In the genomic region with DNA sequence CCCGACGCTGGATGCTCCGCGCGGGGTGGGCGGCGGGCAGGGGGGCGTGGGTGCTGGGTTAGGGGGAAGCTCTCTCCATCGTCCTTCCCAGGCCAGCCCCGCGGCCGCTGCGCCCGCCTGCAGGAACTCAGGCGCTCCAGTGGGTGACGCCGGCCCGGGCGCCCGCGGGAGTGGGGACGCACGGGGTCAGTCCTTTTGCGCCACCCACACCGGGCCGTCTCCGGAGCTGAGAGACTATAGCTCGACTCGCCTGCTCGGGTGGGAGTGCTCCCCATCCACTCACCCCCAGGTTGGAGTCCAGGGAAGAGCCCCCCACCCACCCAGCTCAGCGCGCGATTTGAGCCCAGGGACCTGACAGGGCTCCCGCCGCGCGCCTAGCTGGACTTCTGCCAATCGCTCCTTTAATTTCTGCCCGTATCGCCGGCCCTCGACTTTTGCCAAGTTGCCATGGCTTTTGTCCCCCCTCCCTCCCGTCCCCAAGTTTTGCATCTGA, we compare ENCODE assay signal across 8 cellular contexts.
A peak's percentile ranks its signal among the peaks of the same experiment; 100 is the strongest.
DNase-seq lines count a peak whose midpoint lies in the region; ATAC-seq and TF ChIP-seq lines count a peak whose summit lies in the region.

No MANE protein-coding gene starts in this region.

- H3K27ac ChIP-seq in Panc1 (ENCODE audit: low read length) (no peak overlapping the region), left ventricle myocardium inferior (replicated peaks) (peak overlapping the region; percentile 8)

- intact Hi-C loops in Panc1 (cut with micrococcal nuclease; ENCODE audit: unreplicated experiment) (no loop called here), left ventricle myocardium inferior (cut with micrococcal nuclease) (no loop called here)

- no peaks in the 10 kb centered on the region for H3K36me3 ChIP-seq in Panc1 (ENCODE audit: control insufficient read depth, insufficient read depth, low read length)
- no peaks in the 10 kb centered on the region for H3K36me3 ChIP-seq in left ventricle myocardium inferior

- H3K27ac Mint-ChIP-seq in progenitor cell of endocrine pancreas, result no peak overlapping the region

- H3K4me1 ChIP-seq in Panc1 (ENCODE audit: control insufficient read depth, insufficient read depth, low read length) (no peaks in the 10 kb centered on the region), left ventricle myocardium inferior (peaks cover 44% of the 10 kb centered on the region)

- TF ChIP-seq CTCF in Panc1 (IDR thresholded peaks at IDR 0.05) (no peak), left ventricle myocardium inferior (IDR thresholded peaks at IDR 0.05; ENCODE audit: borderline replicate concordance) (peak; percentile 44), progenitor cell of endocrine pancreas (IDR thresholded peaks at IDR 0.05; ENCODE audit: unreplicated experiment) (no peak)

- peak overlapping the region; percentile 61 for H3K4me3 Mint-ChIP-seq in progenitor cell of endocrine pancreas (ENCODE audit: low read depth)

- H3K36me3 Mint-ChIP-seq in progenitor cell of endocrine pancreas (ENCODE audit: insufficient read depth), result no peaks in the 10 kb centered on the region

- CTCF ChIA-PET in Panc1 (lab: Charles Lee), result interaction anchor here (0.6 kb wide), 1 partner anchor 309 kb away, joined by 3 read pairs; no protein-coding TSS in a partner anchor

- H3K4me1 Mint-ChIP-seq in progenitor cell of endocrine pancreas (ENCODE audit: low read depth), result peaks cover 27% of the 10 kb centered on the region

- peaks cover 12% of the 10 kb centered on the region for H3K27me3 ChIP-seq in Panc1 (ENCODE audit: control insufficient read depth, insufficient read depth, low read length)
- H3K27me3 ChIP-seq in left ventricle myocardium inferior (ENCODE audit: low read depth), result peaks cover 15% of the 10 kb centered on the region

- DNase-seq in DMS79 (lab: John Stamatoyannopoulos, UW), result peak; percentile 25
- DNase-seq in Panc1 (ENCODE audit: low read depth, low spot score), result no peak
- peak; percentile 46 for DNase-seq in left ventricle myocardium inferior
- peak; percentile 31 for DNase-seq in progenitor cell of endocrine pancreas (ENCODE audit: low spot score, unreplicated experiment)
- no peak for DNase-seq in T-helper 9 cell
- no peak for DNase-seq in iPS-NIHi7 (ENCODE audit: extremely low spot score)
- DNase-seq in NCI-H774 (lab: John Stamatoyannopoulos, UW), result no peak

- H3K9me3 Mint-ChIP-seq in progenitor cell of endocrine pancreas (ENCODE audit: low read depth), result no peaks in the 10 kb centered on the region

- H3K4me3 ChIP-seq in Panc1 (ENCODE audit: low read depth in 2 of 2, low read length in 2 of 2) (peak overlapping the region; percentile 18 to 27), left ventricle myocardium inferior (peak overlapping the region; percentile 75)

- POLR2A ChIA-PET in Panc1 (lab: Charles Lee), result no interaction called here

- no TSS peak for BruUV-seq in Panc1 (replicated peaks; lab: Mats Ljungman, UMichigan)

- peaks cover 53% of the 10 kb centered on the region for H3K27me3 Mint-ChIP-seq in progenitor cell of endocrine pancreas

- ATAC-seq in Panc1 (no peak), HG03196 (IDR thresholded peaks at IDR 0.05; ENCODE audit: unreplicated experiment) (no peak)

- in situ Hi-C loops in Panc1 (cut with HindIII; ENCODE audit: low pct_unique_long_range_greater_than_20kb, low sequenced_read_pairs), result no loop called here

- no peaks in the 10 kb centered on the region for H3K9me3 ChIP-seq in Panc1 (ENCODE audit: control insufficient read depth, insufficient read depth, low read depth, low read length)
- no peaks in the 10 kb centered on the region for H3K9me3 ChIP-seq in left ventricle myocardium inferior (replicated peaks)

Comparison
In these comparisons a context has a peak if more than half of its experiments do, and no peak if none do; other contexts are left out.
1. DNase-seq: peak in DMS79 (single experiment), left ventricle myocardium inferior (single experiment) and progenitor cell of endocrine pancreas (single experiment); none in Panc1 (single experiment), T-helper 9 cell (single experiment), iPS-NIHi7 (single experiment) and NCI-H774 (single experiment).